Comparison of ENCODE assay signal across 1 cellular context in the genomic region with DNA sequence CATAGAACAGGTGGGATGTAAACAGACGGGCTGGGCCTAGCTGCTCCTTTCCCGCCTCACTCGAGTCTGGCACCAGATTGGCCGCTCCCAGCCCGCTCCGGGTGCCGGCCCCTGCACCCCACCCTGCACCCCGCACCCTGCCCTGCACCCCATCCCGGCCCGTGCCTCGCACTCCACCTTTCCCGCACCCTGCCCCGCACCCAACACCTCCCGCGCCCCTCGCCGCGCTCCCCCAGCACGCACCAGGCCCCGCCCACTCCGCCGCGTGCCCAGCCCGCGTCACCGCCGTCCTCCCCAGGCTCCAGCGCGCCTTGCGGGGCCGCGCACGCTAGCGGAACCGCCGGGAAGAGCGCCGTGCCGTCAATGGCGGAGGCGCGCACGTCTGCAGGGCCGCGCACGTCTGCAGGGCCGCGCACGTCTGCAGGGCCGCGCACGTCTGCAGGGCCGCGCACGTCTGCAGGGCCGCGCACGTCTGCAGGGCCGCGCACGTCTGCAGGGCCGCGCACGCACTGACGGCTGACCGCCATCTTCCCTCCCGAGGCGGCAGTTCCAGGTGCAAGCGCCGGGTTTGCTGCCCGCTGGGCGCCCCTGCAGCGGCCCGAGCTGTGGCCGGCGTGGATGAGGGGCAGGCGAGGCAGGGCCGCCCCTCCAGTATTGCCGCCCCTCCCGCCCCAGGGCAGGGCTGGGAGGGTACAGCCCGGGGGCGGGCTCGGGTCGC.
TF ChIP-seq lines count a peak whose summit lies in the region.

Gene UBE3C (plus strand): TSS at position 503 of the 718 bp plus-strand sequence. CDS start 347 bp downstream, outside the sequence.

TF ChIP-seq in K562, 482 proteins besides CTCF, POLR2A, EP300 and RAD21 (continued from another document and continues in another):
- TF ChIP-seq, protein P1, sequence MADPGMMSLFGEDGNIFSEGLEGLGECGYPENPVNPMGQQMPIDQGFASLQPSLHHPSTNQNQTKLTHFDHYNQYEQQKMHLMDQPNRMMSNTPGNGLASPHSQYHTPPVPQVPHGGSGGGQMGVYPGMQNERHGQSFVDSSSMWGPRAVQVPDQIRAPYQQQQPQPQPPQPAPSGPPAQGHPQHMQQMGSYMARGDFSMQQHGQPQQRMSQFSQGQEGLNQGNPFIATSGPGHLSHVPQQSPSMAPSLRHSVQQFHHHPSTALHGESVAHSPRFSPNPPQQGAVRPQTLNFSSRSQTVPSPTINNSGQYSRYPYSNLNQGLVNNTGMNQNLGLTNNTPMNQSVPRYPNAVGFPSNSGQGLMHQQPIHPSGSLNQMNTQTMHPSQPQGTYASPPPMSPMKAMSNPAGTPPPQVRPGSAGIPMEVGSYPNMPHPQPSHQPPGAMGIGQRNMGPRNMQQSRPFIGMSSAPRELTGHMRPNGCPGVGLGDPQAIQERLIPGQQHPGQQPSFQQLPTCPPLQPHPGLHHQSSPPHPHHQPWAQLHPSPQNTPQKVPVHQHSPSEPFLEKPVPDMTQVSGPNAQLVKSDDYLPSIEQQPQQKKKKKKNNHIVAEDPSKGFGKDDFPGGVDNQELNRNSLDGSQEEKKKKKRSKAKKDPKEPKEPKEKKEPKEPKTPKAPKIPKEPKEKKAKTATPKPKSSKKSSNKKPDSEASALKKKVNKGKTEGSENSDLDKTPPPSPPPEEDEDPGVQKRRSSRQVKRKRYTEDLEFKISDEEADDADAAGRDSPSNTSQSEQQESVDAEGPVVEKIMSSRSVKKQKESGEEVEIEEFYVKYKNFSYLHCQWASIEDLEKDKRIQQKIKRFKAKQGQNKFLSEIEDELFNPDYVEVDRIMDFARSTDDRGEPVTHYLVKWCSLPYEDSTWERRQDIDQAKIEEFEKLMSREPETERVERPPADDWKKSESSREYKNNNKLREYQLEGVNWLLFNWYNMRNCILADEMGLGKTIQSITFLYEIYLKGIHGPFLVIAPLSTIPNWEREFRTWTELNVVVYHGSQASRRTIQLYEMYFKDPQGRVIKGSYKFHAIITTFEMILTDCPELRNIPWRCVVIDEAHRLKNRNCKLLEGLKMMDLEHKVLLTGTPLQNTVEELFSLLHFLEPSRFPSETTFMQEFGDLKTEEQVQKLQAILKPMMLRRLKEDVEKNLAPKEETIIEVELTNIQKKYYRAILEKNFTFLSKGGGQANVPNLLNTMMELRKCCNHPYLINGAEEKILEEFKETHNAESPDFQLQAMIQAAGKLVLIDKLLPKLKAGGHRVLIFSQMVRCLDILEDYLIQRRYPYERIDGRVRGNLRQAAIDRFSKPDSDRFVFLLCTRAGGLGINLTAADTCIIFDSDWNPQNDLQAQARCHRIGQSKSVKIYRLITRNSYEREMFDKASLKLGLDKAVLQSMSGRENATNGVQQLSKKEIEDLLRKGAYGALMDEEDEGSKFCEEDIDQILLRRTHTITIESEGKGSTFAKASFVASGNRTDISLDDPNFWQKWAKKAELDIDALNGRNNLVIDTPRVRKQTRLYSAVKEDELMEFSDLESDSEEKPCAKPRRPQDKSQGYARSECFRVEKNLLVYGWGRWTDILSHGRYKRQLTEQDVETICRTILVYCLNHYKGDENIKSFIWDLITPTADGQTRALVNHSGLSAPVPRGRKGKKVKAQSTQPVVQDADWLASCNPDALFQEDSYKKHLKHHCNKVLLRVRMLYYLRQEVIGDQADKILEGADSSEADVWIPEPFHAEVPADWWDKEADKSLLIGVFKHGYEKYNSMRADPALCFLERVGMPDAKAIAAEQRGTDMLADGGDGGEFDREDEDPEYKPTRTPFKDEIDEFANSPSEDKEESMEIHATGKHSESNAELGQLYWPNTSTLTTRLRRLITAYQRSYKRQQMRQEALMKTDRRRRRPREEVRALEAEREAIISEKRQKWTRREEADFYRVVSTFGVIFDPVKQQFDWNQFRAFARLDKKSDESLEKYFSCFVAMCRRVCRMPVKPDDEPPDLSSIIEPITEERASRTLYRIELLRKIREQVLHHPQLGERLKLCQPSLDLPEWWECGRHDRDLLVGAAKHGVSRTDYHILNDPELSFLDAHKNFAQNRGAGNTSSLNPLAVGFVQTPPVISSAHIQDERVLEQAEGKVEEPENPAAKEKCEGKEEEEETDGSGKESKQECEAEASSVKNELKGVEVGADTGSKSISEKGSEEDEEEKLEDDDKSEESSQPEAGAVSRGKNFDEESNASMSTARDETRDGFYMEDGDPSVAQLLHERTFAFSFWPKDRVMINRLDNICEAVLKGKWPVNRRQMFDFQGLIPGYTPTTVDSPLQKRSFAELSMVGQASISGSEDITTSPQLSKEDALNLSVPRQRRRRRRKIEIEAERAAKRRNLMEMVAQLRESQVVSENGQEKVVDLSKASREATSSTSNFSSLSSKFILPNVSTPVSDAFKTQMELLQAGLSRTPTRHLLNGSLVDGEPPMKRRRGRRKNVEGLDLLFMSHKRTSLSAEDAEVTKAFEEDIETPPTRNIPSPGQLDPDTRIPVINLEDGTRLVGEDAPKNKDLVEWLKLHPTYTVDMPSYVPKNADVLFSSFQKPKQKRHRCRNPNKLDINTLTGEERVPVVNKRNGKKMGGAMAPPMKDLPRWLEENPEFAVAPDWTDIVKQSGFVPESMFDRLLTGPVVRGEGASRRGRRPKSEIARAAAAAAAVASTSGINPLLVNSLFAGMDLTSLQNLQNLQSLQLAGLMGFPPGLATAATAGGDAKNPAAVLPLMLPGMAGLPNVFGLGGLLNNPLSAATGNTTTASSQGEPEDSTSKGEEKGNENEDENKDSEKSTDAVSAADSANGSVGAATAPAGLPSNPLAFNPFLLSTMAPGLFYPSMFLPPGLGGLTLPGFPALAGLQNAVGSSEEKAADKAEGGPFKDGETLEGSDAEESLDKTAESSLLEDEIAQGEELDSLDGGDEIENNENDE (IDR thresholded peaks at IDR 0.05; ENCODE audit: low read depth, low read length) = no peak
- TF ChIP-seq, protein P2, sequence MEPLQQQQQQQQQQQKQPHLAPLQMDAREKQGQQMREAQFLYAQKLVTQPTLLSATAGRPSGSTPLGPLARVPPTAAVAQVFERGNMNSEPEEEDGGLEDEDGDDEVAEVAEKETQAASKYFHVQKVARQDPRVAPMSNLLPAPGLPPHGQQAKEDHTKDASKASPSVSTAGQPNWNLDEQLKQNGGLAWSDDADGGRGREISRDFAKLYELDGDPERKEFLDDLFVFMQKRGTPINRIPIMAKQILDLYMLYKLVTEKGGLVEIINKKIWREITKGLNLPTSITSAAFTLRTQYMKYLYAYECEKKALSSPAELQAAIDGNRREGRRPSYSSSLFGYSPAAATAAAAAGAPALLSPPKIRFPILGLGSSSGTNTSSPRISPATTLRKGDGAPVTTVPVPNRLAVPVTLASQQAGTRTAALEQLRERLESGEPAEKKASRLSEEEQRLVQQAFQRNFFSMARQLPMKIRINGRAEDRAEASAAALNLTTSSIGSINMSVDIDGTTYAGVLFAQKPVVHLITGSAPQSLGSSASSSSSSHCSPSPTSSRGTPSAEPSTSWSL (CRISPR knock-in tag; IDR thresholded peaks at IDR 0.05; ENCODE audit: borderline replicate concordance) = 0 out of 2 replicates have a peak, but pooled peaks have one; percentile 67
- TF ChIP-seq, protein P3, sequence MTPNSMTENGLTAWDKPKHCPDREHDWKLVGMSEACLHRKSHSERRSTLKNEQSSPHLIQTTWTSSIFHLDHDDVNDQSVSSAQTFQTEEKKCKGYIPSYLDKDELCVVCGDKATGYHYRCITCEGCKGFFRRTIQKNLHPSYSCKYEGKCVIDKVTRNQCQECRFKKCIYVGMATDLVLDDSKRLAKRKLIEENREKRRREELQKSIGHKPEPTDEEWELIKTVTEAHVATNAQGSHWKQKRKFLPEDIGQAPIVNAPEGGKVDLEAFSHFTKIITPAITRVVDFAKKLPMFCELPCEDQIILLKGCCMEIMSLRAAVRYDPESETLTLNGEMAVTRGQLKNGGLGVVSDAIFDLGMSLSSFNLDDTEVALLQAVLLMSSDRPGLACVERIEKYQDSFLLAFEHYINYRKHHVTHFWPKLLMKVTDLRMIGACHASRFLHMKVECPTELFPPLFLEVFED (CRISPR knock-in tag; conservative IDR thresholded peaks at IDR 0.05) = no peak
- no peak for TF ChIP-seq NFYB (IDR thresholded peaks at IDR 0.05; ENCODE audit: extremely low read depth, insufficient read length)
- TF ChIP-seq CXXC5 (CRISPR knock-in tag; IDR thresholded peaks at IDR 0.05) = peak; percentile 97
- peak; percentile 62; the same call in 1 of the 2 replicates for TF ChIP-seq ZBTB12 (CRISPR knock-in tag; IDR thresholded peaks at IDR 0.05)
- peak; percentile 99 for TF ChIP-seq ZFX (CRISPR knock-in tag; IDR thresholded peaks at IDR 0.05)
- TF ChIP-seq, protein P4, sequence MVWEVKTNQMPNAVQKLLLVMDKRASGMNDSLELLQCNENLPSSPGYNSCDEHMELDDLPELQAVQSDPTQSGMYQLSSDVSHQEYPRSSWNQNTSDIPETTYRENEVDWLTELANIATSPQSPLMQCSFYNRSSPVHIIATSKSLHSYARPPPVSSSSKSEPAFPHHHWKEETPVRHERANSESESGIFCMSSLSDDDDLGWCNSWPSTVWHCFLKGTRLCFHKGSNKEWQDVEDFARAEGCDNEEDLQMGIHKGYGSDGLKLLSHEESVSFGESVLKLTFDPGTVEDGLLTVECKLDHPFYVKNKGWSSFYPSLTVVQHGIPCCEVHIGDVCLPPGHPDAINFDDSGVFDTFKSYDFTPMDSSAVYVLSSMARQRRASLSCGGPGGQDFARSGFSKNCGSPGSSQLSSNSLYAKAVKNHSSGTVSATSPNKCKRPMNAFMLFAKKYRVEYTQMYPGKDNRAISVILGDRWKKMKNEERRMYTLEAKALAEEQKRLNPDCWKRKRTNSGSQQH (CRISPR knock-in tag; IDR thresholded peaks at IDR 0.05) = no peak
- TF ChIP-seq CTCFL (IDR thresholded peaks at IDR 0.05; ENCODE audit: borderline replicate concordance, insufficient read depth, low read depth, low read length, poor library complexity, severe bottlenecking) = no peak
- no peak for TF ChIP-seq BRF1 (IDR thresholded peaks at IDR 0.05; ENCODE audit: borderline replicate concordance, extremely low read depth, insufficient read length)
- no peak for TF ChIP-seq ZNF354B (CRISPR knock-in tag; IDR thresholded peaks at IDR 0.05)
- no peak for TF ChIP-seq BRD9 (IDR thresholded peaks at IDR 0.05; ENCODE audit: low read depth, partially characterized antibody)
- no peak for TF ChIP-seq ZNF143 (CRISPR knock-in tag; IDR thresholded peaks at IDR 0.05)
- no peak for TF ChIP-seq LEF1 (IDR thresholded peaks at IDR 0.05)
- TF ChIP-seq MAX (CRISPR knock-in tag; IDR thresholded peaks at IDR 0.05) = peak; percentile 92
- TF ChIP-seq NCOA2 (IDR thresholded peaks at IDR 0.05; ENCODE audit: partially characterized antibody in 2 of 2) = no peak
- no peak for TF ChIP-seq SRF (CRISPR knock-in tag; IDR thresholded peaks at IDR 0.05)
- TF ChIP-seq TFAP4 (CRISPR knock-in tag; IDR thresholded peaks at IDR 0.05; ENCODE audit: borderline replicate concordance) = peak; percentile 35; the same call in 1 of the 2 replicates
- TF ChIP-seq ZNF592 (IDR thresholded peaks at IDR 0.05) = no peak; the same call in 1 of the 2 replicates
